In the genomic region with DNA sequence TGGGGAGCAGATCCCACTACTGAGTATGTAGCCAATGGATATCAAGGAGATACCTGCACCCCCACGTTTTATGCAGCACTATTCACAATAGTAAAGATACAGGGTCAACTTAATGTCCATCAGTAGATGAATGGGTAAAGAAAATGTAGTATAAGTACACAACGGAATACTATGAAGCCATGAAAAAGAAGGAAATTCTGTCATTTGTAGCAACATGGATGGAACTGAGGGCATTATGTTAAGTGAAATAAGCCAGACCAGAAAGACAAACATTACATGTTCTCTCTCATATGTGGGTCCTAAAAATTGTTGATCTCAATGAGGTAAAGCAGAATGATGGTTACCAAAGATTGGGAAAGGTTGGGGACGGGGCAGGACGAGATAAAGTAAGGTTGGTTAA, we compare ENCODE assay signal across 39 cellular contexts. TPM values are rescaled to one million over a fixed set of nuclear protein-coding genes. Genes with fewer than 3 reads are reported as not detected.
"Had no signal": no experiment of that assay in that cellular context is flagged by ENCODE, and none has a peak within 500 bp of the region (broad histone marks: within the 10 kb centered on the region; RNA-seq: fewer than 3 reads in every experiment).

No MANE protein-coding gene starts in this region.

- H3K36me3 ChIP-seq: MG63 had no signal

- H3K4me3 ChIP-seq: MG63 had no signal

- DNase-seq: Karpas-422, Kasumi-1, MG63, MM.1S, MV-4-11, NCI-H1048, NCI-H1092, NCI-H1092 treated with DMSO at 0.1 percent for 48 hours, NCI-H1105, NCI-H1105 treated with DMSO at 0.1 percent for 48 hours, NCI-H1417, NCI-H1417 treated with DMSO at 0.1 percent for 48 hours, NCI-H1436, NCI-H1436 treated with DMSO at 0.1 percent for 48 hours, NCI-H146, NCI-H1694, NCI-H1694 treated with DMSO at 0.1 percent for 48 hours, NCI-H187, NCI-H187 treated with DMSO at 0.1 percent for 48 hours, NCI-H1930, NCI-H2029, NCI-H2029 treated with DMSO at 0.1 percent for 48 hours, NCI-H2081, NCI-H2081 treated with DMSO at 0.1 percent for 48 hours, NCI-H2107, NCI-H2171, NCI-H2171 treated with DMSO at 0.1 percent for 48 hours, NCI-H2227 treated with DMSO at 0.1 percent for 48 hours, NCI-H226, NCI-H345, NCI-H446, NCI-H446 treated with DMSO at 0.1 percent for 48 hours, NCI-H510A, NCI-H510A treated with DMSO at 0.1 percent for 48 hours, NCI-H524 had no signal

- H3K27me3 ChIP-seq: MG63 had no signal

- H3K9me3 ChIP-seq: MG63 had no signal

RNA-seq across cellular contexts. Expression of gene PP2D1, which starts 14.6 kb away (rescaled TPM):
- total RNA-seq: LHCN-M2, M059J, MCF 10A, NCI-H460 had no signal
